In the genomic region with DNA sequence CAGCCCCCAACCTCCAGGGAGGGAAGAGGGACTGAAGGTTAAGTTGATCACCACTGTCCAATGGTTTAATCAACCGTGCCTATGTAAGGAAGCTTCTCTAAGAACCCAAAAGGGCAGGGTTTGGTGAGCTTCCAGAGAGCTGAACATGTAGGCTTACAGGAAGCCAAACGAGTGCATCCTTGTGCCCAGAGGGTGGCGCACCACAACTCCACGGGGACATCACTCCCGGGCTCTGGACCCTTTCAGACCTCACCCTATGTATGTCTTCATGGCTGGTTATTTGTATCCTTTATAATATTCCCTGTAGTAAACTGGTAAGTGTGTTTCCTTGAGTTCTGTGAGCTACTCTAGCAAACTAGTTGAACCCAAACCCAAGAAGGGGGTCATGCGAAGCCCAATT, we compare ENCODE assay signal across 11 cellular contexts. TPM values are rescaled to one million over a fixed set of nuclear protein-coding genes. Genes with fewer than 3 reads are reported as not detected.
DNase-seq lines count a peak whose midpoint lies in the region; ATAC-seq and TF ChIP-seq lines count a peak whose summit lies in the region.
"Had no signal": no experiment of that assay in that cellular context is flagged by ENCODE, and none has a peak within 500 bp of the region (broad histone marks: within the 10 kb centered on the region; RNA-seq: fewer than 3 reads in every experiment).

No MANE protein-coding gene starts in this region.

- intact Hi-C loops in CD8-positive, alpha-beta T cell (cut with DNase I, micrococcal nuclease) = loop anchor here in 1 of 2 experiments (2.0 kb wide), 1 partner anchor 95 kb away; no protein-coding TSS in a partner anchor

- no peak overlapping the region for H2BK120ac ChIP-seq in mesenchymal stem cell (ENCODE audit: low read depth, low read length)

- H3K9me3 ChIP-seq in CD8-positive, alpha-beta T cell (ENCODE audit: low read length) = no peaks in the 10 kb centered on the region
- no peaks in the 10 kb centered on the region for H3K9me3 ChIP-seq in GM23248 (ENCODE audit: low read depth)
- no peaks in the 10 kb centered on the region for H3K9me3 ChIP-seq in mesenchymal stem cell (ENCODE audit: control insufficient read depth, low read length)
- H3K9me3 ChIP-seq: heart left ventricle had no signal

- no peak overlapping the region for H2AK5ac ChIP-seq in mesenchymal stem cell (ENCODE audit: low read length, severe bottlenecking)

- no peak overlapping the region for H4K8ac ChIP-seq in mesenchymal stem cell (ENCODE audit: low read length)

- H2BK5ac ChIP-seq in mesenchymal stem cell (ENCODE audit: low read depth, low read length, poor library complexity, severe bottlenecking) = no peak overlapping the region

- no peak overlapping the region for H3K4ac ChIP-seq in mesenchymal stem cell (ENCODE audit: low read depth in 1 of 2, low read length in 2 of 2)

- POLR2A ChIA-PET in CD8-positive, alpha-beta T cell (lab: Charles Lee) = no interaction called here

- CTCF ChIA-PET in CD8-positive, alpha-beta T cell (lab: Charles Lee) = interaction anchor here (0.7 to 3.6 kb wide), 13 partner anchors 10 to 212 kb away, joined by 3 to 20 read pairs (median 4); no protein-coding TSS in a partner anchor

- no peak overlapping the region for H3K14ac ChIP-seq in mesenchymal stem cell (ENCODE audit: low read length in 2 of 2)

- no peak overlapping the region for H3K4me3 ChIP-seq in CD8-positive, alpha-beta T cell (ENCODE audit: low read depth, low read length)
- no peak overlapping the region for H3K4me3 ChIP-seq in GM23248
- no peak overlapping the region for H3K4me3 ChIP-seq in mesenchymal stem cell (ENCODE audit: insufficient read depth in 1 of 2, low read depth in 1 of 2, low read length in 2 of 2)
- H3K4me3 ChIP-seq: heart left ventricle had no signal

- peaks cover 18% of the 10 kb centered on the region for H3K36me3 ChIP-seq in CD8-positive, alpha-beta T cell (ENCODE audit: insufficient read depth, low read length)
- H3K36me3 ChIP-seq in GM23248 (ENCODE audit: low read depth) (0 out of 2 replicates have a peak, but pooled peaks cover 4% of the 10 kb centered on the region), mesenchymal stem cell (ENCODE audit: control insufficient read depth in 1 of 2, insufficient read depth in 2 of 2, low read depth in 1 of 2, low read length in 2 of 2) (peaks cover 42 to 53% of the 10 kb centered on the region in 2 experiments)

- H3K18ac ChIP-seq in mesenchymal stem cell (ENCODE audit: low read depth in 1 of 2, low read length in 2 of 2) = no peak overlapping the region

- in situ Hi-C loops in GM23248 (cut with MboI) = no loop called here

- peaks cover 14% of the 10 kb centered on the region; the same call in 1 of the 2 replicates for H3F3A ChIP-seq in GM23248 (ENCODE audit: insufficient read depth)

- peak; percentile 42 for ATAC-seq in CD8-positive, alpha-beta T cell
- ATAC-seq in GM19351 (IDR thresholded peaks at IDR 0.05; ENCODE audit: unreplicated experiment) = no peak
- ATAC-seq: heart left ventricle, Right ventricle myocardium inferior had no signal

- no peak overlapping the region for H3K27ac ChIP-seq in CD8-positive, alpha-beta T cell (ENCODE audit: low read depth, low read length)
- H3K27ac ChIP-seq in GM23248 = no peak overlapping the region
- H3K27ac ChIP-seq in mesenchymal stem cell (ENCODE audit: low read length, poor library complexity, severe bottlenecking) = no peak overlapping the region
- H3K27ac ChIP-seq: heart left ventricle had no signal

- H2AFZ ChIP-seq in GM23248 = no peak overlapping the region
- H2AFZ ChIP-seq in mesenchymal stem cell (ENCODE audit: low read depth, low read length) = no peak overlapping the region

- no peak overlapping the region for H3K27ac Mint-ChIP-seq in CD8-positive, alpha-beta T cell
- H3K27ac Mint-ChIP-seq in activated naive CD8-positive, alpha-beta T cell treated with anti-CD3 and anti-CD28 coated beads for 36 hours = no peak overlapping the region

- no peaks in the 10 kb centered on the region for H3K4me1 ChIP-seq in CD8-positive, alpha-beta T cell (ENCODE audit: insufficient read depth, low read length)
- no peaks in the 10 kb centered on the region for H3K4me1 ChIP-seq in GM23248 (ENCODE audit: insufficient read depth)
- H3K4me1 ChIP-seq in mesenchymal stem cell (ENCODE audit: control insufficient read depth, insufficient read depth, low read depth, low read length) = peaks cover 6% of the 10 kb centered on the region

- H3K4me1 Mint-ChIP-seq in CD8-positive, alpha-beta T cell (ENCODE audit: low read depth) = no peaks in the 10 kb centered on the region
- H3K4me1 Mint-ChIP-seq in activated naive CD8-positive, alpha-beta T cell treated with anti-CD3 and anti-CD28 coated beads for 36 hours = peaks cover 6% of the 10 kb centered on the region

- peaks cover 40% of the 10 kb centered on the region for H3K36me3 Mint-ChIP-seq in CD8-positive, alpha-beta T cell
- H3K36me3 Mint-ChIP-seq in activated naive CD8-positive, alpha-beta T cell treated with anti-CD3 and anti-CD28 coated beads for 36 hours = peaks cover 17% of the 10 kb centered on the region

- no peak overlapping the region for H2BK15ac ChIP-seq in mesenchymal stem cell (ENCODE audit: low read depth, poor library complexity, severe bottlenecking)

- no peaks in the 10 kb centered on the region for H3K9me3 Mint-ChIP-seq in CD8-positive, alpha-beta T cell
- H3K9me3 Mint-ChIP-seq in activated naive CD8-positive, alpha-beta T cell treated with anti-CD3 and anti-CD28 coated beads for 36 hours = no peaks in the 10 kb centered on the region

- no peak overlapping the region for H3K23ac ChIP-seq in mesenchymal stem cell (ENCODE audit: low read length in 2 of 2)

- DNase-seq in CD8-positive, alpha-beta T cell = peak in 2 of 7 experiments; percentile 26 to 33
- peak; percentile 38 for DNase-seq in GM23248
- DNase-seq in amniotic epithelial cell (ENCODE audit: low read depth) = peak; percentile 33
- DNase-seq in mesenchymal stem cell = peak; percentile 21
- no peak for DNase-seq in NK-92 (lab: John Stamatoyannopoulos, UW; ENCODE audit: unreplicated experiment)
- no peak for DNase-seq in NCI-H146 (lab: John Stamatoyannopoulos, UW)
- no peak for DNase-seq in activated naive CD8-positive, alpha-beta T cell treated with anti-CD3 and anti-CD28 coated beads for 36 hours
- DNase-seq: heart left ventricle, NCI-H1417 treated with DMSO at 0.1 percent for 48 hours had no signal

- no peak overlapping the region for H3K4me3 Mint-ChIP-seq in CD8-positive, alpha-beta T cell
- no peak overlapping the region for H3K4me3 Mint-ChIP-seq in activated naive CD8-positive, alpha-beta T cell treated with anti-CD3 and anti-CD28 coated beads for 36 hours

- no peak overlapping the region for H4K91ac ChIP-seq in mesenchymal stem cell (ENCODE audit: low read length)

- no peaks in the 10 kb centered on the region for H3K79me2 ChIP-seq in GM23248 (ENCODE audit: insufficient read depth)

- H3K27me3 Mint-ChIP-seq in CD8-positive, alpha-beta T cell (ENCODE audit: low read depth) = no peaks in the 10 kb centered on the region
- H3K27me3 Mint-ChIP-seq in activated naive CD8-positive, alpha-beta T cell treated with anti-CD3 and anti-CD28 coated beads for 36 hours = no peaks in the 10 kb centered on the region

- 43 to 47% methylated on average over 6 of the region's 6 CpGs for WGBS in GM23248 (ENCODE audit: low coverage in 1 of 2, low lambda C conversion rate in 2 of 2, missing lambda C conversion rate in 2 of 2), 2 experiments
- 48% methylated on average over 4 of the region's 6 CpGs for WGBS in mesenchymal stem cell

- H4K20me1 ChIP-seq in GM23248 (ENCODE audit: insufficient read depth) = no peaks in the 10 kb centered on the region

- H3K9me2 ChIP-seq in GM23248 (ENCODE audit: insufficient read depth) = no peaks in the 10 kb centered on the region

- TF ChIP-seq CTCF in CD8-positive, alpha-beta T cell (IDR thresholded peaks at IDR 0.05) = no peak

- H3K79me1 ChIP-seq in mesenchymal stem cell (replicated peaks; ENCODE audit: low read length, poor library complexity, severe bottlenecking) = peaks cover 14% of the 10 kb centered on the region

- H3K9ac ChIP-seq in GM23248 (no peak overlapping the region), mesenchymal stem cell (ENCODE audit: low read length) (no peak overlapping the region)

- no peak overlapping the region for H3K4me2 ChIP-seq in GM23248 (ENCODE audit: unreplicated experiment)
- H3K4me2 ChIP-seq in mesenchymal stem cell (ENCODE audit: low read length, poor library complexity, severe bottlenecking) = no peak overlapping the region

- no peak overlapping the region for H2BK12ac ChIP-seq in mesenchymal stem cell (ENCODE audit: low read length in 2 of 2)

- no peaks in the 10 kb centered on the region for H3K27me3 ChIP-seq in CD8-positive, alpha-beta T cell (ENCODE audit: insufficient read depth, low read length)
- no peaks in the 10 kb centered on the region for H3K27me3 ChIP-seq in GM23248 (replicated peaks; ENCODE audit: insufficient read depth)
- H3K27me3 ChIP-seq in mesenchymal stem cell (ENCODE audit: control insufficient read depth in 1 of 2, insufficient read depth in 1 of 2, low read length in 2 of 2) = no peaks in the 10 kb centered on the region
- H3K27me3 ChIP-seq: heart left ventricle had no signal

RNA-seq across cellular contexts. Expression of a gene that starts 11.5 kb away (rescaled TPM):
- total RNA-seq in CD8-positive, alpha-beta T cell = 100 to 1,000 TPM; 369 to 398 TPM
- 21.5 and 34.7 TPM in 2 replicates for total RNA-seq in GM23248 (2014; rRNA removed; shearing (Covaris generic))
- polyA plus RNA-seq in GM23248 (2016; fragmentation: Nextera tagmentation; extraction: Ambion mirVana) = 5.7 and 6.7 TPM in 2 replicates
- 11.8 TPM for polyA plus RNA-seq in mesenchymal stem cell (2013, experiment 1 of 2)
- 11.2 TPM for polyA plus RNA-seq in mesenchymal stem cell (2013, experiment 2 of 2)
- 100 to 1,000 TPM; 247 to 263 TPM for total RNA-seq in activated naive CD8-positive, alpha-beta T cell treated with anti-CD3 and anti-CD28 coated beads for 36 hours

RNA-seq across cellular contexts. Expression of a gene that starts 34.5 kb away (rescaled TPM):
- total RNA-seq in CD8-positive, alpha-beta T cell = 10 to 100 TPM; 16.7 to 18.2 TPM
- 1.0 and 11.3 TPM in 2 replicates for total RNA-seq in GM23248 (2014; rRNA removed; shearing (Covaris generic))
- 0.95 and 1.8 TPM in 2 replicates for polyA plus RNA-seq in GM23248 (2016; fragmentation: Nextera tagmentation; extraction: Ambion mirVana)
- polyA plus RNA-seq in mesenchymal stem cell (2013, experiment 1 of 2) = 2.6 TPM
- polyA plus RNA-seq in mesenchymal stem cell (2013, experiment 2 of 2) = 2.2 TPM
- 1 to 10 TPM; 5.2 to 7.6 TPM for total RNA-seq in activated naive CD8-positive, alpha-beta T cell treated with anti-CD3 and anti-CD28 coated beads for 36 hours

RNA-seq across cellular contexts. Expression of a gene that starts 36.6 kb away (rescaled TPM):
- total RNA-seq in CD8-positive, alpha-beta T cell = 1 to 10 TPM; 7.0 to 7.9 TPM
- total RNA-seq in GM23248 (2014; rRNA removed; shearing (Covaris generic)) = 23.1 and 23.6 TPM in 2 replicates
- polyA plus RNA-seq in GM23248 (2016; fragmentation: Nextera tagmentation; extraction: Ambion mirVana) = 17.7 and 19.8 TPM in 2 replicates
- 7.3 TPM for polyA plus RNA-seq in mesenchymal stem cell (2013, experiment 1 of 2)
- polyA plus RNA-seq in mesenchymal stem cell (2013, experiment 2 of 2) = 7.5 TPM
- total RNA-seq in activated naive CD8-positive, alpha-beta T cell treated with anti-CD3 and anti-CD28 coated beads for 36 hours = 10 to 100 TPM; 11.7 to 13.0 TPM

RNA-seq across cellular contexts. Expression of a gene that starts 48.3 kb away (rescaled TPM):
- 10 to 100 TPM; 24.2 to 27.0 TPM for total RNA-seq in CD8-positive, alpha-beta T cell
- 54.1 and 58.8 TPM in 2 replicates for total RNA-seq in GM23248 (2014; rRNA removed; shearing (Covaris generic))
- 85.9 and 87.6 TPM in 2 replicates for polyA plus RNA-seq in GM23248 (2016; fragmentation: Nextera tagmentation; extraction: Ambion mirVana)
- polyA plus RNA-seq in mesenchymal stem cell (2013, experiment 1 of 2) = 77.8 TPM
- polyA plus RNA-seq in mesenchymal stem cell (2013, experiment 2 of 2) = 80.7 TPM
- 10 to 100 TPM; 66.3 to 73.8 TPM for total RNA-seq in activated naive CD8-positive, alpha-beta T cell treated with anti-CD3 and anti-CD28 coated beads for 36 hours

Comparison
In these comparisons a context has a peak if more than half of its experiments do, and no peak if none do; other contexts are left out.
1. DNase-seq: peak in GM23248 (single experiment), amniotic epithelial cell (single experiment) and mesenchymal stem cell (single experiment); none in NK-92 (single experiment), NCI-H146 (single experiment) and activated naive CD8-positive, alpha-beta T cell treated with anti-CD3 and anti-CD28 coated beads for 36 hours (single experiment).